In genomic region chr4:3334316-3334715, GRCh38 we compare ENCODE assay signal across 1 cellular context.
TF ChIP-seq lines count a peak whose summit lies in the region.

No MANE protein-coding gene starts in this region.

TF ChIP-seq in GM12878, 131 proteins besides CTCF, POLR2A, EP300 and RAD21 (continued from another document):
- TF ChIP-seq ZBTB40 (IDR thresholded peaks at IDR 0.05; ENCODE audit: borderline replicate concordance) (no peak), RCOR1 (conservative IDR thresholded peaks at IDR 0.05; ENCODE audit: low read depth, low read length) (no peak), TAF1 (IDR thresholded peaks at IDR 0.05; ENCODE audit: borderline replicate concordance, low read depth, low read length) (no peak), MTA2 (IDR thresholded peaks at IDR 0.05; ENCODE audit: low read depth) (peak; percentile 73), JUNB (IDR thresholded peaks at IDR 0.05) (0 out of 2 replicates have a peak, but pooled peaks have one; percentile 31), JUND (IDR thresholded peaks at IDR 0.05; ENCODE audit: low read depth, low read length) (no peak)
